Comparison of ENCODE assay signal across 8 cellular contexts in the genomic region with DNA sequence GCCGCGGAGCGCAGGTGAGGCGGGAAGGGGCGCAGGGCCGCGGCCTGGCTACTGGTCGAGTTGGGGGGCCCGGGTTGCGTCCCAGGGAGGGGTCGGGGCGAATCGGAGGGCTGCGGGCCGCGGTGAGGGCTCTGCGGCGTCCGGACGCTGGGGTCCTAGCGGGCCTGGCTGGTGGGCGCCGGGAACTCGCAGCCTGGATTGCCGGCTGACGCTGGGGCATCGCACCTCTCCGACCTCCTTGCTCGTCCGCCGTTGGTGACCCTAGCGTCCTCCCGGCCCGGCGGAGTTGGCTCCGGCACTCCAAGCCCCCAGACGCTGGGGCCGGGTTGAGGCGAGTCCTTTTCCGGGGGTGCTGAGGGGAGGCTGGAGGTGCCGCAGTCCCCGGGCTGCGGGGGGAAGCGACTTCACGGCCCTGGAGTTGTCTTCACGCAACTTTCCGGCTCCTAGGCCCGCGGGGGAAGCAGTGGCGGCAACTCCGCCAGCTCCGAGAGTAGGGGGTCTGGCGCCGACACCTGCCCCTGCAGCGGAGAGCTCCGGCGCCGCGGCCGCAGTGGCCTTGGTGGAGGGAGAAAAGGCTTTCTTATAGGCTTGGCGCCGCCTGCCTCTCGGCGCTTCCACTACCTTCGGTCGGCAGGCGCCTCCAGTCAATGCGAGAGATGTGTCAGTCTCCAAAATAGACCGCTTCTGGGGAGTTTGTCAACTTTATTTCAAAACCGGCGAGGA.
DNase-seq lines count a peak whose midpoint lies in the region; ATAC-seq and TF ChIP-seq lines count a peak whose summit lies in the region.

No MANE protein-coding gene starts in this region.

- H3K4me1 ChIP-seq in body of pancreas = peaks cover 25% of the 10 kb centered on the region

- H3K27me3 ChIP-seq in body of pancreas = no peaks in the 10 kb centered on the region

- TF ChIP-seq POLR2A in body of pancreas (IDR thresholded peaks at IDR 0.05) = no peak

- DNase-seq in ACHN (peak; percentile 48), T-helper 22 cell (ENCODE audit: low read depth) (peak; percentile 1), body of pancreas (peak; percentile 12 to 34 (median 16)), iPS-NIHi7 (ENCODE audit: extremely low spot score) (peak; percentile 67), GM19240 (ENCODE audit: insufficient read length, low spot score) (no peak)
- DNase-seq in stimulated activated CD4-positive, alpha-beta T cell treated with anti-CD3 and anti-CD28 coated beads, Interleukin-12 subunit alpha, Interleukin-12 subunit beta, amount 100 ng/mL, for 48 hours (ENCODE audit: low read depth in 2 of 3, low spot score in 1 of 3) = peak in 2 of 3 donors; percentile 46

- no peaks in the 10 kb centered on the region for H3K36me3 ChIP-seq in body of pancreas (replicated peaks in 1 of 2; ENCODE audit: insufficient read depth in 1 of 2, low read depth in 2 of 2)

- in situ Hi-C loops in ACHN (cut with HindIII; ENCODE audit: low pct_ligation_motif_present, low pct_unique_long_range_greater_than_20kb, low sequenced_read_pairs) = no loop called here

- peak; percentile 21 for ATAC-seq in GM19035 (IDR thresholded peaks at IDR 0.05; ENCODE audit: unreplicated experiment)
- ATAC-seq in HG03521 (IDR thresholded peaks at IDR 0.05; ENCODE audit: unreplicated experiment) = peak; percentile 19
- ATAC-seq in body of pancreas = no peak

- no peak for TF ChIP-seq CTCF in body of pancreas (IDR thresholded peaks at IDR 0.05)

- 0 to 1% methylated on average over 5 to 60 of the region's 71 CpGs for WGBS in body of pancreas, 2 donors

- H3K9me3 ChIP-seq in body of pancreas = no peaks in the 10 kb centered on the region

- intact Hi-C loops in body of pancreas (cut with DNase I) = loop anchor here (10.0 kb wide), 1 partner anchor 70 kb away; a partner anchor contains a TSS

- H3K4me3 ChIP-seq in body of pancreas = peak overlapping the region; percentile 69 to 94

- peak overlapping the region; percentile 46 to 91 (median 88) for H3K27ac ChIP-seq in body of pancreas
